In the genomic region with DNA sequence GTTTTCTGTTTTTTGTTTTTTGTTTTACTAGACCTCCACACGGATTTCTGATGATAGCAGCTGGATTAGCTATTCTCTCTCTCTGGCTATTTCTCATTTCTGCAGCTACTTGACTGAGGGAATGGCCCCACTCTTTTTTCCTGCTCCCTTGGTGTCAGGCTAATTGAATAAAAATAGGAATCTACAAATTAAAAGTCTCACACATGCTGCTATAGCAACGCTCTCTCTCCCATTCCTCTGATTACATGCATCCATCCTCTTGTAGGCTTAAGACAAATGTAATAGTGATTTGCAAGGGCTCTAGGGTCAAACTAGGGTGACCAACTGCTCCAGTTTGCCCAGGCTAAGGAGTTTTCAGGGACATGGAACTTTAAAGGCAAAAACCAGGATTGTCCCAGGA, we compare ENCODE assay signal across 21 cellular contexts.
DNase-seq lines count a peak whose midpoint lies in the region; ATAC-seq and TF ChIP-seq lines count a peak whose summit lies in the region.
"Had no signal": no experiment of that assay in that cellular context is flagged by ENCODE, and none has a peak within 500 bp of the region (broad histone marks: within the 10 kb centered on the region; RNA-seq: fewer than 3 reads in every experiment).

No MANE protein-coding gene starts in this region.

- H3K79me2 ChIP-seq in neural cell (replicated peaks; ENCODE audit: insufficient read depth, low read length), result no peaks in the 10 kb centered on the region

- no peaks in the 10 kb centered on the region for H4K20me1 ChIP-seq in neural cell (ENCODE audit: insufficient read depth)

- TF ChIP-seq CTCF in WERI-Rb-1 (IDR thresholded peaks at IDR 0.05; ENCODE audit: low read depth, low read length) (no peak), neural cell (IDR thresholded peaks at IDR 0.05; ENCODE audit: poor library complexity, severe bottlenecking) (no peak)

- TF ChIP-seq RAD21 in neural cell (conservative IDR thresholded peaks at IDR 0.05), result no peak

- DNase-seq in H7 (peak; percentile 52), WERI-Rb-1 (peak; percentile 56), iPS DF 4.7 (ENCODE audit: extremely low read depth, low spot score) (peak; percentile 58), NCI-H1417 (lab: John Stamatoyannopoulos, UW) (no peak), activated T-cell treated with anti-CD3 and anti-CD28 coated beads for 4 hours (no peak)
- no peak for DNase-seq in stimulated activated naive CD4-positive, alpha-beta T cell (lab: John Stamatoyannopoulos, UW)
- DNase-seq: EL; GF-D8; H9; KG1; NCI-H1092; NCI-H1436 treated with DMSO at 0.1 percent for 48 hours; NCI-H1930; NCI-H2171; NCI-H524 treated with DMSO at 0.1 percent for 48 hours; NK-92 treated with Interleukin-12 subunit alpha and Interleukin-12 subunit beta, amount 100 ng/mL, for 24 hours; Peyer's patch had no signal

- H3K9ac ChIP-seq in neural cell (ENCODE audit: low read length), result no peak overlapping the region

- no peaks in the 10 kb centered on the region for H3K9me2 ChIP-seq in neural cell (ENCODE audit: insufficient read depth, low read length)

- H3K27ac ChIP-seq in WERI-Rb-1 (peak overlapping the region; percentile 89), neural cell (ENCODE audit: low read length) (no peak overlapping the region)
- H3K27ac ChIP-seq: A549, Peyer's patch had no signal

- no peak for TF ChIP-seq EP300 in neural cell (conservative IDR thresholded peaks at IDR 0.05; ENCODE audit: poor library complexity, severe bottlenecking)

- no peaks in the 10 kb centered on the region for H3K36me3 ChIP-seq in H7 (replicated peaks; ENCODE audit: control insufficient read depth, insufficient read depth, low read length)
- H3K36me3 ChIP-seq in WERI-Rb-1, result no peaks in the 10 kb centered on the region
- no peaks in the 10 kb centered on the region for H3K36me3 ChIP-seq in neural cell (ENCODE audit: insufficient read depth, low read length)
- H3K36me3 ChIP-seq: Peyer's patch had no signal

- no peak for ATAC-seq in GM18519 (IDR thresholded peaks at IDR 0.05; ENCODE audit: low FRiP score, unreplicated experiment)
- ATAC-seq: A549, SK-N-SH treated with all-trans-retinoic acid at 6 μM for 48 hours had no signal

- H3K4me3 ChIP-seq in H7 (ENCODE audit: insufficient read depth, low read depth, low read length) (no peak overlapping the region), WERI-Rb-1 (ENCODE audit: low read depth, low read length) (no peak overlapping the region), neural cell (ENCODE audit: low read length) (no peak overlapping the region)
- H3K4me3 ChIP-seq: A549, Peyer's patch had no signal

- H3F3A ChIP-seq in neural cell (ENCODE audit: insufficient read depth, low read length, poor library complexity, severe bottlenecking), result peaks cover 3% of the 10 kb centered on the region

- peak overlapping the region; percentile 5 for H2AFZ ChIP-seq in neural cell (ENCODE audit: low read depth, low read length)

- H3K27me3 ChIP-seq in H7 (ENCODE audit: control insufficient read depth, insufficient read depth, low read length) (no peaks in the 10 kb centered on the region), WERI-Rb-1 (ENCODE audit: insufficient read depth, low read depth, severe bottlenecking) (no peaks in the 10 kb centered on the region), neural cell (ENCODE audit: insufficient read depth, low read depth, low read length) (no peaks in the 10 kb centered on the region)
- H3K27me3 ChIP-seq: Peyer's patch had no signal

- H3K9me3 ChIP-seq in WERI-Rb-1 (ENCODE audit: severe bottlenecking) (no peaks in the 10 kb centered on the region), neural cell (ENCODE audit: low read length) (no peaks in the 10 kb centered on the region)
- H3K9me3 ChIP-seq: Peyer's patch had no signal

- H3K4me2 ChIP-seq in neural cell (ENCODE audit: low read length), result no peak overlapping the region
- H3K4me2 ChIP-seq: A549 had no signal

TF ChIP-seq in neural cell, 6 proteins besides CTCF, POLR2A, EP300 and RAD21:
- TF ChIP-seq, protein P1, sequence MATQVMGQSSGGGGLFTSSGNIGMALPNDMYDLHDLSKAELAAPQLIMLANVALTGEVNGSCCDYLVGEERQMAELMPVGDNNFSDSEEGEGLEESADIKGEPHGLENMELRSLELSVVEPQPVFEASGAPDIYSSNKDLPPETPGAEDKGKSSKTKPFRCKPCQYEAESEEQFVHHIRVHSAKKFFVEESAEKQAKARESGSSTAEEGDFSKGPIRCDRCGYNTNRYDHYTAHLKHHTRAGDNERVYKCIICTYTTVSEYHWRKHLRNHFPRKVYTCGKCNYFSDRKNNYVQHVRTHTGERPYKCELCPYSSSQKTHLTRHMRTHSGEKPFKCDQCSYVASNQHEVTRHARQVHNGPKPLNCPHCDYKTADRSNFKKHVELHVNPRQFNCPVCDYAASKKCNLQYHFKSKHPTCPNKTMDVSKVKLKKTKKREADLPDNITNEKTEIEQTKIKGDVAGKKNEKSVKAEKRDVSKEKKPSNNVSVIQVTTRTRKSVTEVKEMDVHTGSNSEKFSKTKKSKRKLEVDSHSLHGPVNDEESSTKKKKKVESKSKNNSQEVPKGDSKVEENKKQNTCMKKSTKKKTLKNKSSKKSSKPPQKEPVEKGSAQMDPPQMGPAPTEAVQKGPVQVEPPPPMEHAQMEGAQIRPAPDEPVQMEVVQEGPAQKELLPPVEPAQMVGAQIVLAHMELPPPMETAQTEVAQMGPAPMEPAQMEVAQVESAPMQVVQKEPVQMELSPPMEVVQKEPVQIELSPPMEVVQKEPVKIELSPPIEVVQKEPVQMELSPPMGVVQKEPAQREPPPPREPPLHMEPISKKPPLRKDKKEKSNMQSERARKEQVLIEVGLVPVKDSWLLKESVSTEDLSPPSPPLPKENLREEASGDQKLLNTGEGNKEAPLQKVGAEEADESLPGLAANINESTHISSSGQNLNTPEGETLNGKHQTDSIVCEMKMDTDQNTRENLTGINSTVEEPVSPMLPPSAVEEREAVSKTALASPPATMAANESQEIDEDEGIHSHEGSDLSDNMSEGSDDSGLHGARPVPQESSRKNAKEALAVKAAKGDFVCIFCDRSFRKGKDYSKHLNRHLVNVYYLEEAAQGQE (IDR thresholded peaks at IDR 0.05; ENCODE audit: borderline replicate concordance), result no peak
- no peak for TF ChIP-seq MXI1 (conservative IDR thresholded peaks at IDR 0.05; ENCODE audit: poor library complexity, severe bottlenecking)
- TF ChIP-seq TAF1 (IDR thresholded peaks at IDR 0.05; ENCODE audit: low read depth), result no peak
- TF ChIP-seq EZH2 (IDR thresholded peaks at IDR 0.05; ENCODE audit: borderline replicate concordance, insufficient read depth, low read length, poor library complexity, severe bottlenecking), result no peak
- TF ChIP-seq SMC3 (conservative IDR thresholded peaks at IDR 0.05; ENCODE audit: poor library complexity), result no peak
- no peak for TF ChIP-seq POLR2AphosphoS5 (IDR thresholded peaks at IDR 0.05)
TF ChIP-seq in neural cell: peak in this region for 0.

Comparison
In these comparisons a context has a peak if more than half of its experiments do, and no peak if none do; other contexts are left out.
1. DNase-seq: peak in H7 (single experiment), WERI-Rb-1 (single experiment) and iPS DF 4.7 (single experiment); none in stimulated activated naive CD4-positive, alpha-beta T cell (0 of 6), NCI-H1417 (0 of 3) and activated T-cell treated with anti-CD3 and anti-CD28 coated beads for 4 hours (single experiment).